Comparison of ENCODE assay signal across 15 cellular contexts in genomic region chr10:28137907-28138880, GRCh38.
DNase-seq lines count a peak whose midpoint lies in the region; ATAC-seq and TF ChIP-seq lines count a peak whose summit lies in the region.
"Had no signal": no experiment of that assay in that cellular context is flagged by ENCODE, and none has a peak within 500 bp of the region (broad histone marks: within the 10 kb centered on the region; RNA-seq: fewer than 3 reads in every experiment).

No MANE protein-coding gene starts in this region.

- no peak overlapping the region for H2BK12ac ChIP-seq in mesenchymal stem cell (ENCODE audit: low read length in 2 of 2)

- no peak overlapping the region for H3K23ac ChIP-seq in mesenchymal stem cell (ENCODE audit: low read length in 2 of 2)

- ATAC-seq in HG02623 (IDR thresholded peaks at IDR 0.05; ENCODE audit: unreplicated experiment) (no peak), esophagus mucosa (no peak)
- ATAC-seq: activated T-helper 17 cell treated with anti-CD3 and anti-CD28 coated beads, Interleukin-2, amount 50 U/mL, for 72 hours had no signal

- WGBS in mesenchymal stem cell, result 0% methylated on average over 1 of the region's 1 CpG

- CTCF ChIA-PET in HEK293 (lab: Yijun Ruan, JAX), result interaction anchor here (0.6 kb wide), 1 partner anchor 183 kb away, joined by 3 read pairs; no protein-coding TSS in a partner anchor

- no peaks in the 10 kb centered on the region for H3K79me1 ChIP-seq in mesenchymal stem cell (replicated peaks; ENCODE audit: low read length, poor library complexity, severe bottlenecking)

- no peak overlapping the region for H3K18ac ChIP-seq in mesenchymal stem cell (ENCODE audit: low read depth in 1 of 2, low read length in 2 of 2)

- H3K27me3 ChIP-seq in mesenchymal stem cell (ENCODE audit: control insufficient read depth in 1 of 2, insufficient read depth in 1 of 2, low read length in 2 of 2), result no peaks in the 10 kb centered on the region

- no peak overlapping the region for H2BK15ac ChIP-seq in mesenchymal stem cell (ENCODE audit: low read depth, poor library complexity, severe bottlenecking)

- POLR2A ChIA-PET in HEK293 (lab: Yijun Ruan, JAX), result no interaction called here

- H3K4me2 ChIP-seq in mesenchymal stem cell (ENCODE audit: low read length, poor library complexity, severe bottlenecking), result no peak overlapping the region
- H3K4me2 ChIP-seq: smooth muscle cell had no signal

- H2AK5ac ChIP-seq in mesenchymal stem cell (ENCODE audit: low read length, severe bottlenecking), result no peak overlapping the region

- H2AFZ ChIP-seq in mesenchymal stem cell (ENCODE audit: low read depth, low read length), result no peak overlapping the region

- TF ChIP-seq CTCF in AG10803 (conservative IDR thresholded peaks at IDR 0.05; ENCODE audit: low read length) (no peak), HEK293 (tag by site-specific recombination; IDR thresholded peaks at IDR 0.05) (no peak)

- H2BK120ac ChIP-seq in mesenchymal stem cell (ENCODE audit: low read depth, low read length), result no peak overlapping the region

- H3K14ac ChIP-seq in mesenchymal stem cell (ENCODE audit: low read length in 2 of 2), result no peak overlapping the region

- H3K4me1 ChIP-seq in HEK293 (ENCODE audit: control insufficient read depth, insufficient read depth, low read length) (no peaks in the 10 kb centered on the region), mesenchymal stem cell (ENCODE audit: control insufficient read depth, insufficient read depth, low read depth, low read length) (no peaks in the 10 kb centered on the region)

- H3K9me3 ChIP-seq in HEK293 (ENCODE audit: control insufficient read depth, insufficient read depth, low read depth, low read length) (no peaks in the 10 kb centered on the region), mesenchymal stem cell (ENCODE audit: control insufficient read depth, low read length) (peaks cover 16% of the 10 kb centered on the region)

- H4K8ac ChIP-seq in mesenchymal stem cell (ENCODE audit: low read length), result no peak overlapping the region

- no peak overlapping the region for H2BK5ac ChIP-seq in mesenchymal stem cell (ENCODE audit: low read depth, low read length, poor library complexity, severe bottlenecking)

- H3K4me3 ChIP-seq in AG10803 (ENCODE audit: low read length), result no peak overlapping the region
- H3K4me3 ChIP-seq in HEK293 (ENCODE audit: low read depth, low read length), result no peak overlapping the region
- H3K4me3 ChIP-seq in mesenchymal stem cell (ENCODE audit: insufficient read depth in 1 of 2, low read depth in 1 of 2, low read length in 2 of 2), result no peak overlapping the region
- H3K4me3 ChIP-seq: smooth muscle cell had no signal

- H3K4ac ChIP-seq in mesenchymal stem cell (ENCODE audit: low read depth in 1 of 2, low read length in 2 of 2), result no peak overlapping the region

- H4K91ac ChIP-seq in mesenchymal stem cell (ENCODE audit: low read length), result no peak overlapping the region

- H3K27ac ChIP-seq in HEK293 (ENCODE audit: extremely low read depth, low read depth, low read length), result no peak overlapping the region
- H3K27ac ChIP-seq in mesenchymal stem cell (ENCODE audit: low read length, poor library complexity, severe bottlenecking), result peak overlapping the region; percentile 81

- DNase-seq in AG10803 (ENCODE audit: low read depth), result peak; percentile 82
- peak; percentile 49 for DNase-seq in astrocyte of the hippocampus (ENCODE audit: low read depth, low spot score)
- DNase-seq in mesenchymal stem cell, result peak; percentile 62
- no peak for DNase-seq in NCI-H1436 treated with DMSO at 0.1 percent for 48 hours (lab: John Stamatoyannopoulos, UW)
- no peak for DNase-seq in COLO668 (lab: John Stamatoyannopoulos, UW; ENCODE audit: unreplicated experiment)
- DNase-seq: activated CD4-positive, alpha-beta memory T cell treated with anti-CD3 and anti-CD28 coated beads for 36 hours; DMS79; effector CD8-positive, alpha-beta T cell; glutamatergic neuron; NCI-H2171 treated with DMSO at 0.1 percent for 48 hours had no signal

- no peak overlapping the region for H3K9ac ChIP-seq in mesenchymal stem cell (ENCODE audit: low read length)

- H3K36me3 ChIP-seq in HEK293 (ENCODE audit: control insufficient read depth in 2 of 2, insufficient read depth in 1 of 2, low read length in 2 of 2), result no peaks in the 10 kb centered on the region
- no peaks in the 10 kb centered on the region for H3K36me3 ChIP-seq in mesenchymal stem cell (ENCODE audit: control insufficient read depth in 1 of 2, insufficient read depth in 2 of 2, low read depth in 1 of 2, low read length in 2 of 2)

TF ChIP-seq in HEK293, 187 proteins besides CTCF, POLR2A, EP300 and RAD21:
- 0 out of 2 replicates have a peak, but pooled peaks have one; percentile 43 for TF ChIP-seq ATF2 (tag by site-specific recombination; IDR thresholded peaks at IDR 0.05; ENCODE audit: low read depth)
- no peak for TF ChIP-seq ZNF133 (tag by site-specific recombination; IDR thresholded peaks at IDR 0.05)

Comparison
In these comparisons a context has a peak if more than half of its experiments do, and no peak if none do; other contexts are left out.
1. DNase-seq: peak in AG10803 (single experiment), astrocyte of the hippocampus (single experiment) and mesenchymal stem cell (single experiment); none in NCI-H1436 treated with DMSO at 0.1 percent for 48 hours (single experiment) and COLO668 (single experiment).